In the genomic region with DNA sequence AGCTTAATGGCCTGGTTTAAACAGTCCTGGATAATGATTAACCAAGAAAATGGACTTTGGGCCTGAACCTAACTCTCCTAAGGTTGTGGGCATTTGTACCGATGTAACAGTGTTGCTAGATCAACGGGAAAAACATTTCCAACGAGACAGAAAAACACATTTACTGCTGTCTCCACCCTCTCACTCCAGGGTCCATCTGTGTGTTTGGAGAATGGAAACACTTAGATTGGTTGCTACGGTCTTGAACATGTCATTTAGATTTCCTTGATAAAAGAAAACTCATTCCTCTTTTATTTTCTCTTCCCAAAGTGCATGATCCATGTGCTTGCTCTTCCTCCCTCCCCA, we compare ENCODE assay signal across 1 cellular context.
TF ChIP-seq lines count a peak whose summit lies in the region.

No MANE protein-coding gene starts in this region.

TF ChIP-seq in HepG2, 621 proteins besides CTCF, POLR2A, EP300 and RAD21 (continued from another document and continues in another):
- peak; percentile 50; the same call in 1 of the 2 replicates for TF ChIP-seq ZMAT3 (CRISPR knock-in tag; conservative IDR thresholded peaks at IDR 0.05)
- TF ChIP-seq, protein P1, sequence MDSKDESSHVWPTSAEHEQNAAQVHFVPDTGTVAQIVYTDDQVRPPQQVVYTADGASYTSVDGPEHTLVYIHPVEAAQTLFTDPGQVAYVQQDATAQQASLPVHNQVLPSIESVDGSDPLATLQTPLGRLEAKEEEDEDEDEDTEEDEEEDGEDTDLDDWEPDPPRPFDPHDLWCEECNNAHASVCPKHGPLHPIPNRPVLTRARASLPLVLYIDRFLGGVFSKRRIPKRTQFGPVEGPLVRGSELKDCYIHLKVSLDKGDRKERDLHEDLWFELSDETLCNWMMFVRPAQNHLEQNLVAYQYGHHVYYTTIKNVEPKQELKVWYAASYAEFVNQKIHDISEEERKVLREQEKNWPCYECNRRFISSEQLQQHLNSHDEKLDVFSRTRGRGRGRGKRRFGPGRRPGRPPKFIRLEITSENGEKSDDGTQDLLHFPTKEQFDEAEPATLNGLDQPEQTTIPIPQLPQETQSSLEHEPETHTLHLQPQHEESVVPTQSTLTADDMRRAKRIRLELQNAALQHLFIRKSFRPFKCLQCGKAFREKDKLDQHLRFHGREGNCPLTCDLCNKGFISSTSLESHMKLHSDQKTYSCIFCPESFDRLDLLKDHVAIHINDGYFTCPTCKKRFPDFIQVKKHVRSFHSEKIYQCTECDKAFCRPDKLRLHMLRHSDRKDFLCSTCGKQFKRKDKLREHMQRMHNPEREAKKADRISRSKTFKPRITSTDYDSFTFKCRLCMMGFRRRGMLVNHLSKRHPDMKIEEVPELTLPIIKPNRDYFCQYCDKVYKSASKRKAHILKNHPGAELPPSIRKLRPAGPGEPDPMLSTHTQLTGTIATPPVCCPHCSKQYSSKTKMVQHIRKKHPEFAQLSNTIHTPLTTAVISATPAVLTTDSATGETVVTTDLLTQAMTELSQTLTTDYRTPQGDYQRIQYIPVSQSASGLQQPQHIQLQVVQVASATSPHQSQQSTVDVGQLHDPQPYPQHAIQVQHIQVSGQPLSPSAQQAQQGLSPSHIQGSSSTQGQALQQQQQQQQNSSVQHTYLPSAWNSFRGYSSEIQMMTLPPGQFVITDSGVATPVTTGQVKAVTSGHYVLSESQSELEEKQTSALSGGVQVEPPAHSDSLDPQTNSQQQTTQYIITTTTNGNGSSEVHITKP (CRISPR knock-in tag; IDR thresholded peaks at IDR 0.05; ENCODE audit: low read depth) = no peak
- TF ChIP-seq ZNF136 (CRISPR knock-in tag; IDR thresholded peaks at IDR 0.05; ENCODE audit: low read depth) = 0 out of 2 replicates have a peak, but pooled peaks have one; percentile 24
- no peak for TF ChIP-seq ZNF253 (CRISPR knock-in tag; IDR thresholded peaks at IDR 0.05; ENCODE audit: borderline replicate concordance)
- TF ChIP-seq HNRNPUL1 (IDR thresholded peaks at IDR 0.05; ENCODE audit: low read depth, low read length) = peak; percentile 95
- peak; percentile 53 for TF ChIP-seq MIER3 (CRISPR knock-in tag; IDR thresholded peaks at IDR 0.05; ENCODE audit: borderline replicate concordance)
- TF ChIP-seq, protein P2, sequence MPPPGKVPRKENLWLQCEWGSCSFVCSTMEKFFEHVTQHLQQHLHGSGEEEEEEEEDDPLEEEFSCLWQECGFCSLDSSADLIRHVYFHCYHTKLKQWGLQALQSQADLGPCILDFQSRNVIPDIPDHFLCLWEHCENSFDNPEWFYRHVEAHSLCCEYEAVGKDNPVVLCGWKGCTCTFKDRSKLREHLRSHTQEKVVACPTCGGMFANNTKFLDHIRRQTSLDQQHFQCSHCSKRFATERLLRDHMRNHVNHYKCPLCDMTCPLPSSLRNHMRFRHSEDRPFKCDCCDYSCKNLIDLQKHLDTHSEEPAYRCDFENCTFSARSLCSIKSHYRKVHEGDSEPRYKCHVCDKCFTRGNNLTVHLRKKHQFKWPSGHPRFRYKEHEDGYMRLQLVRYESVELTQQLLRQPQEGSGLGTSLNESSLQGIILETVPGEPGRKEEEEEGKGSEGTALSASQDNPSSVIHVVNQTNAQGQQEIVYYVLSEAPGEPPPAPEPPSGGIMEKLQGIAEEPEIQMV (CRISPR knock-in tag; IDR thresholded peaks at IDR 0.05; ENCODE audit: low read depth) = no peak
- peak; percentile 24; the same call in 1 of the 2 replicates for TF ChIP-seq SAFB2 (CRISPR knock-in tag; IDR thresholded peaks at IDR 0.05; ENCODE audit: borderline replicate concordance, low read depth)
- TF ChIP-seq RXRB (CRISPR knock-in tag; IDR thresholded peaks at IDR 0.05; ENCODE audit: borderline replicate concordance) = peak; percentile 83; the same call in 1 of the 2 replicates
- no peak for TF ChIP-seq LCORL (IDR thresholded peaks at IDR 0.05)
- peak; percentile 45 for TF ChIP-seq LCORL (CRISPR knock-in tag; IDR thresholded peaks at IDR 0.05)
- TF ChIP-seq PHF20 (CRISPR knock-in tag; IDR thresholded peaks at IDR 0.05) = no peak
- peak; percentile 29 for TF ChIP-seq PHF5A (CRISPR knock-in tag; IDR thresholded peaks at IDR 0.05; ENCODE audit: low read depth, unreplicated experiment)
- TF ChIP-seq RFX3 (CRISPR knock-in tag; IDR thresholded peaks at IDR 0.05) = peak; percentile 56; the same call in 1 of the 2 replicates
- TF ChIP-seq ZNF747 (CRISPR knock-in tag; IDR thresholded peaks at IDR 0.05; ENCODE audit: borderline replicate concordance) = 0 out of 2 replicates have a peak, but pooled peaks have one; percentile 16
- TF ChIP-seq, protein P3, sequence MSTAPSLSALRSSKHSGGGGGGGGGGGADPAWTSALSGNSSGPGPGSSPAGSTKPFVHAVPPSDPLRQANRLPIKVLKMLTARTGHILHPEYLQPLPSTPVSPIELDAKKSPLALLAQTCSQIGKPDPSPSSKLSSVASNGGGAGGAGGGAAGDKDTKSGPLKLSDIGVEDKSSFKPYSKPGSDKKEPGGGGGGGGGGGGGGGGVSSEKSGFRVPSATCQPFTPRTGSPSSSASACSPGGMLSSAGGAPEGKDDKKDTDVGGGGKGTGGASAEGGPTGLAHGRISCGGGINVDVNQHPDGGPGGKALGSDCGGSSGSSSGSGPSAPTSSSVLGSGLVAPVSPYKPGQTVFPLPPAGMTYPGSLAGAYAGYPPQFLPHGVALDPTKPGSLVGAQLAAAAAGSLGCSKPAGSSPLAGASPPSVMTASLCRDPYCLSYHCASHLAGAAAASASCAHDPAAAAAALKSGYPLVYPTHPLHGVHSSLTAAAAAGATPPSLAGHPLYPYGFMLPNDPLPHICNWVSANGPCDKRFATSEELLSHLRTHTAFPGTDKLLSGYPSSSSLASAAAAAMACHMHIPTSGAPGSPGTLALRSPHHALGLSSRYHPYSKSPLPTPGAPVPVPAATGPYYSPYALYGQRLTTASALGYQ (CRISPR knock-in tag; IDR thresholded peaks at IDR 0.05) = peak; percentile 17; the same call in 1 of the 2 replicates
- no peak for TF ChIP-seq ATRX (CRISPR knock-in tag; IDR thresholded peaks at IDR 0.05; ENCODE audit: borderline replicate concordance)
- no peak for TF ChIP-seq NR2F6 (IDR thresholded peaks at IDR 0.05)
- peak; percentile 71 for TF ChIP-seq NR2F6 (CRISPR knock-in tag; IDR thresholded peaks at IDR 0.05)
- TF ChIP-seq FOXA1 (IDR thresholded peaks at IDR 0.05) = no peak
- TF ChIP-seq FOXA1 (CRISPR knock-in tag; IDR thresholded peaks at IDR 0.05) = peak; percentile 59
- peak; percentile 78 for TF ChIP-seq HMG20A (CRISPR knock-in tag; IDR thresholded peaks at IDR 0.05; ENCODE audit: borderline replicate concordance)
- TF ChIP-seq, protein P4, sequence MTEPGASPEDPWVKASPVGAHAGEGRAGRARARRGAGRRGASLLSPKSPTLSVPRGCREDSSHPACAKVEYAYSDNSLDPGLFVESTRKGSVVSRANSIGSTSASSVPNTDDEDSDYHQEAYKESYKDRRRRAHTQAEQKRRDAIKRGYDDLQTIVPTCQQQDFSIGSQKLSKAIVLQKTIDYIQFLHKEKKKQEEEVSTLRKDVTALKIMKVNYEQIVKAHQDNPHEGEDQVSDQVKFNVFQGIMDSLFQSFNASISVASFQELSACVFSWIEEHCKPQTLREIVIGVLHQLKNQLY (CRISPR knock-in tag; IDR thresholded peaks at IDR 0.05) = peak; percentile 72; the same call in 1 of the 2 replicates
- TF ChIP-seq ZNF430 (CRISPR knock-in tag; IDR thresholded peaks at IDR 0.05) = 0 out of 2 replicates have a peak, but pooled peaks have one; percentile 36
- peak; percentile 59; the same call in 1 of the 2 replicates for TF ChIP-seq ZNF816 (CRISPR knock-in tag; IDR thresholded peaks at IDR 0.05; ENCODE audit: borderline replicate concordance)
- peak; percentile 58; the same call in 1 of the 2 replicates for TF ChIP-seq HDAC1 (CRISPR knock-in tag; IDR thresholded peaks at IDR 0.05)
- peak; percentile 41; the same call in 1 of the 2 replicates for TF ChIP-seq FOSL2 (CRISPR knock-in tag; IDR thresholded peaks at IDR 0.05)
- TF ChIP-seq, protein P5, sequence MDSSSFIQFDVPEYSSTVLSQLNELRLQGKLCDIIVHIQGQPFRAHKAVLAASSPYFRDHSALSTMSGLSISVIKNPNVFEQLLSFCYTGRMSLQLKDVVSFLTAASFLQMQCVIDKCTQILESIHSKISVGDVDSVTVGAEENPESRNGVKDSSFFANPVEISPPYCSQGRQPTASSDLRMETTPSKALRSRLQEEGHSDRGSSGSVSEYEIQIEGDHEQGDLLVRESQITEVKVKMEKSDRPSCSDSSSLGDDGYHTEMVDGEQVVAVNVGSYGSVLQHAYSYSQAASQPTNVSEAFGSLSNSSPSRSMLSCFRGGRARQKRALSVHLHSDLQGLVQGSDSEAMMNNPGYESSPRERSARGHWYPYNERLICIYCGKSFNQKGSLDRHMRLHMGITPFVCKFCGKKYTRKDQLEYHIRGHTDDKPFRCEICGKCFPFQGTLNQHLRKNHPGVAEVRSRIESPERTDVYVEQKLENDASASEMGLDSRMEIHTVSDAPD (CRISPR knock-in tag; IDR thresholded peaks at IDR 0.05) = peak; percentile 19; the same call in 1 of the 2 replicates
- 0 out of 2 replicates have a peak, but pooled peaks have one; percentile 6 for TF ChIP-seq REPIN1 (CRISPR knock-in tag; IDR thresholded peaks at IDR 0.05; ENCODE audit: borderline replicate concordance, low read depth)
- peak; percentile 75; the same call in 1 of the 2 replicates for TF ChIP-seq ZBTB20 (CRISPR knock-in tag; IDR thresholded peaks at IDR 0.05; ENCODE audit: borderline replicate concordance, low read depth)
- TF ChIP-seq MIXL1 (CRISPR knock-in tag; IDR thresholded peaks at IDR 0.05) = peak; percentile 78; the same call in 1 of the 2 replicates
- TF ChIP-seq POLR2G (IDR thresholded peaks at IDR 0.05; ENCODE audit: low read depth, low read length) = peak; percentile 12; the same call in 1 of the 2 replicates
- TF ChIP-seq MED1 (CRISPR knock-in tag; IDR thresholded peaks at IDR 0.05) = peak; percentile 90
- no peak for TF ChIP-seq JARID2 (CRISPR knock-in tag; IDR thresholded peaks at IDR 0.05; ENCODE audit: insufficient replicate concordance)
- TF ChIP-seq ELF3 (CRISPR knock-in tag; IDR thresholded peaks at IDR 0.05) = peak; percentile 58
- 0 out of 2 replicates have a peak, but pooled peaks have one; percentile 33 for TF ChIP-seq MED13 (CRISPR knock-in tag; IDR thresholded peaks at IDR 0.05)
- no peak for TF ChIP-seq ZNF530 (CRISPR knock-in tag; IDR thresholded peaks at IDR 0.05; ENCODE audit: low read depth)
- no peak for TF ChIP-seq ATF7-NPFF (CRISPR knock-in tag; IDR thresholded peaks at IDR 0.05; ENCODE audit: low read depth)
- no peak for TF ChIP-seq ZNF225 (CRISPR knock-in tag; IDR thresholded peaks at IDR 0.05)
- peak; percentile 51; the same call in 2 of the 3 replicates for TF ChIP-seq MXI1 (IDR thresholded peaks at IDR 0.05; ENCODE audit: borderline replicate concordance, low read depth, low read length)
- peak; percentile 52 for TF ChIP-seq NCOA2 (CRISPR knock-in tag; IDR thresholded peaks at IDR 0.05)
- TF ChIP-seq TEAD3 (CRISPR knock-in tag; optimal IDR thresholded peaks at IDR 0.05; ENCODE audit: borderline replicate concordance) = peak; percentile 71
- peak; percentile 38; the same call in 1 of the 2 replicates for TF ChIP-seq ZNF652 (CRISPR knock-in tag; IDR thresholded peaks at IDR 0.05; ENCODE audit: borderline replicate concordance, low read depth)
- TF ChIP-seq SOX6 (IDR thresholded peaks at IDR 0.05) = no peak
- peak; percentile 58; the same call in 1 of the 2 replicates for TF ChIP-seq SOX6 (CRISPR knock-in tag; IDR thresholded peaks at IDR 0.05)
- peak; percentile 79 for TF ChIP-seq ZNF792 (CRISPR knock-in tag; IDR thresholded peaks at IDR 0.05)
- TF ChIP-seq FOXP1 (IDR thresholded peaks at IDR 0.05) = no peak
- peak; percentile 76 for TF ChIP-seq FOXP1 (CRISPR knock-in tag; IDR thresholded peaks at IDR 0.05)
- no peak for TF ChIP-seq MAZ (IDR thresholded peaks at IDR 0.05; ENCODE audit: borderline replicate concordance, low read depth, low read length)
- TF ChIP-seq MAZ (CRISPR knock-in tag; IDR thresholded peaks at IDR 0.05; ENCODE audit: low read depth) = 0 out of 2 replicates have a peak, but pooled peaks have one; percentile 32
- peak; percentile 50; the same call in 1 of the 2 replicates for TF ChIP-seq FOXK2 (IDR thresholded peaks at IDR 0.05)
- TF ChIP-seq GATAD2A (CRISPR knock-in tag; IDR thresholded peaks at IDR 0.05) = peak; percentile 85
- TF ChIP-seq, protein P6, sequence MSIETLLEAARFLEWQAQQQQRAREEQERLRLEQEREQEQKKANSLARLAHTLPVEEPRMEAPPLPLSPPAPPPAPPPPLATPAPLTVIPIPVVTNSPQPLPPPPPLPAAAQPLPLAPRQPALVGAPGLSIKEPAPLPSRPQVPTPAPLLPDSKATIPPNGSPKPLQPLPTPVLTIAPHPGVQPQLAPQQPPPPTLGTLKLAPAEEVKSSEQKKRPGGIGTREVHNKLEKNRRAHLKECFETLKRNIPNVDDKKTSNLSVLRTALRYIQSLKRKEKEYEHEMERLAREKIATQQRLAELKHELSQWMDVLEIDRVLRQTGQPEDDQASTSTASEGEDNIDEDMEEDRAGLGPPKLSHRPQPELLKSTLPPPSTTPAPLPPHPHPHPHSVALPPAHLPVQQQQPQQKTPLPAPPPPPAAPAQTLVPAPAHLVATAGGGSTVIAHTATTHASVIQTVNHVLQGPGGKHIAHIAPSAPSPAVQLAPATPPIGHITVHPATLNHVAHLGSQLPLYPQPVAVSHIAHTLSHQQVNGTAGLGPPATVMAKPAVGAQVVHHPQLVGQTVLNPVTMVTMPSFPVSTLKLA (IDR thresholded peaks at IDR 0.05) = 0 out of 2 replicates have a peak, but pooled peaks have one; percentile 9
- TF ChIP-seq, protein P7, sequence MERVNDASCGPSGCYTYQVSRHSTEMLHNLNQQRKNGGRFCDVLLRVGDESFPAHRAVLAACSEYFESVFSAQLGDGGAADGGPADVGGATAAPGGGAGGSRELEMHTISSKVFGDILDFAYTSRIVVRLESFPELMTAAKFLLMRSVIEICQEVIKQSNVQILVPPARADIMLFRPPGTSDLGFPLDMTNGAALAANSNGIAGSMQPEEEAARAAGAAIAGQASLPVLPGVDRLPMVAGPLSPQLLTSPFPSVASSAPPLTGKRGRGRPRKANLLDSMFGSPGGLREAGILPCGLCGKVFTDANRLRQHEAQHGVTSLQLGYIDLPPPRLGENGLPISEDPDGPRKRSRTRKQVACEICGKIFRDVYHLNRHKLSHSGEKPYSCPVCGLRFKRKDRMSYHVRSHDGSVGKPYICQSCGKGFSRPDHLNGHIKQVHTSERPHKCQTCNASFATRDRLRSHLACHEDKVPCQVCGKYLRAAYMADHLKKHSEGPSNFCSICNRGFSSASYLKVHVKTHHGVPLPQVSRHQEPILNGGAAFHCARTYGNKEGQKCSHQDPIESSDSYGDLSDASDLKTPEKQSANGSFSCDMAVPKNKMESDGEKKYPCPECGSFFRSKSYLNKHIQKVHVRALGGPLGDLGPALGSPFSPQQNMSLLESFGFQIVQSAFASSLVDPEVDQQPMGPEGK (CRISPR knock-in tag; IDR thresholded peaks at IDR 0.05) = 0 out of 2 replicates have a peak, but pooled peaks have one; percentile 22
- peak; percentile 58; the same call in 1 of the 2 replicates for TF ChIP-seq ZNF670 (CRISPR knock-in tag; IDR thresholded peaks at IDR 0.05; ENCODE audit: borderline replicate concordance)
- peak; percentile 60 for TF ChIP-seq POGZ (CRISPR knock-in tag; IDR thresholded peaks at IDR 0.05)
- peak; percentile 93 for TF ChIP-seq KDM6A (CRISPR knock-in tag; IDR thresholded peaks at IDR 0.05; ENCODE audit: low read depth)
